23 cellular contexts compared by ENCODE assay signal in the genomic region with DNA sequence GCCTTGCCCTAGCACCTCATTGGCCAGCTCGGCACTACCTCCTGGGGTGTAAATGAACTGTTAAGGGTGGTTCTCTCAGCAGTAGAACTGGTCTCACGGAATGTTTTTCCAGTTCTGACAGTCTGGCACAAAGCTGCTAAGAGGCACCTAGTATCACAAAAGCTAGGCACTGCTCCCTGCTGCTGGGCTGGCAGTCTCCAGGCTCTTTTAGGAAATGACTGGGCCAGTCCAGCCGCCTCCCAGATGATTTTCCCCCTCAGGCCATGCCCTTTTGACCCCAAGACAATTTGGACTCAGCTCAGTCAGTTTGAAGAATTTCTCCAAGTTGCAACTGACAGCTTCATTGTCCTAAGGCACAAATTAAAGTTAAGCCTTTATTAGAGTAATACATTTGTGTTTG. TPM values are rescaled to one million over a fixed set of nuclear protein-coding genes. Genes with fewer than 3 reads are reported as not detected.
DNase-seq lines count a peak whose midpoint lies in the region; ATAC-seq and TF ChIP-seq lines count a peak whose summit lies in the region.
"Had no signal": no experiment of that assay in that cellular context is flagged by ENCODE, and none has a peak within 500 bp of the region (broad histone marks: within the 10 kb centered on the region; RNA-seq: fewer than 3 reads in every experiment).

No MANE protein-coding gene starts in this region.

- H3K27ac Mint-ChIP-seq in WTC11 (no peak overlapping the region), T-cell (no peak overlapping the region)
- H3K27ac Mint-ChIP-seq: activated B cell treated with CpG ODN at 0.5 μM for 24 hours; activated CD4-positive, alpha-beta memory T cell treated with anti-CD3 and anti-CD28 coated beads, Interleukin-2, amount 10 ng/mL, durations not matched to agents 7 days and 5 days; CD8-positive, alpha-beta memory T cell; effector memory CD8-positive, alpha-beta T cell had no signal

- H3K27me3 ChIP-seq in smooth muscle cell (ENCODE audit: low read depth): no peaks in the 10 kb centered on the region
- H3K27me3 ChIP-seq: hepatocyte, thyroid gland had no signal

- no peaks in the 10 kb centered on the region for H4K20me1 ChIP-seq in smooth muscle cell (ENCODE audit: low read depth)

- ATAC-seq in WTC11: peak; percentile 50
- ATAC-seq in T-cell (replicated peaks in 1 of 4): no peak
- ATAC-seq: effector memory CD8-positive, alpha-beta T cell had no signal

- H3K27ac ChIP-seq in smooth muscle cell (ENCODE audit: low read depth): peak overlapping the region; percentile 40
- H3K27ac ChIP-seq: hepatocyte, thyroid gland had no signal

- no peak overlapping the region for H2AFZ ChIP-seq in smooth muscle cell (ENCODE audit: low read depth)
- H2AFZ ChIP-seq: hepatocyte had no signal

- peaks cover 5% of the 10 kb centered on the region for H3K9me3 ChIP-seq in smooth muscle cell (replicated peaks; ENCODE audit: low read depth)
- H3K9me3 ChIP-seq: thyroid gland had no signal

- 49% methylated on average over 3 of the region's 3 CpGs for WGBS in smooth muscle cell (ENCODE audit: low lambda C conversion rate)

- H3K4me1 Mint-ChIP-seq in WTC11: peaks cover 21% of the 10 kb centered on the region
- H3K4me1 Mint-ChIP-seq in T-cell: no peaks in the 10 kb centered on the region
- H3K4me1 Mint-ChIP-seq: activated B cell treated with CpG ODN at 0.5 μM for 24 hours; activated CD4-positive, alpha-beta memory T cell treated with anti-CD3 and anti-CD28 coated beads, Interleukin-2, amount 10 ng/mL, durations not matched to agents 7 days and 5 days; CD8-positive, alpha-beta memory T cell had no signal

- no peak overlapping the region for H3K4me2 ChIP-seq in smooth muscle cell
- H3K4me2 ChIP-seq: hepatocyte had no signal

- H3K36me3 ChIP-seq in smooth muscle cell (ENCODE audit: low read depth): no peaks in the 10 kb centered on the region
- H3K36me3 ChIP-seq: thyroid gland had no signal

- no peak overlapping the region for H3K4me3 Mint-ChIP-seq in WTC11
- H3K4me3 Mint-ChIP-seq in T-cell: no peak overlapping the region
- H3K4me3 Mint-ChIP-seq: activated B cell treated with CpG ODN at 0.5 μM for 24 hours; activated CD4-positive, alpha-beta memory T cell treated with anti-CD3 and anti-CD28 coated beads, Interleukin-2, amount 10 ng/mL, durations not matched to agents 7 days and 5 days; CD8-positive, alpha-beta memory T cell; effector memory CD8-positive, alpha-beta T cell had no signal

- POLR2A ChIA-PET in HEK293T (lab: Yijun Ruan, JAX): no interaction called here
- POLR2A ChIA-PET in WTC11 (lab: Charles Lee): no interaction called here
- POLR2A ChIA-PET in T-cell (lab: Charles Lee): no interaction called here

- TF ChIP-seq CTCF in WTC11 (IDR thresholded peaks at IDR 0.05) (no peak), smooth muscle cell (IDR thresholded peaks at IDR 0.05; ENCODE audit: borderline replicate concordance, insufficient read depth, poor library complexity, severe bottlenecking) (no peak)

- H3K9me3 Mint-ChIP-seq in WTC11 (no peaks in the 10 kb centered on the region), T-cell (no peaks in the 10 kb centered on the region)
- H3K9me3 Mint-ChIP-seq: activated B cell treated with CpG ODN at 0.5 μM for 24 hours; activated CD4-positive, alpha-beta memory T cell treated with anti-CD3 and anti-CD28 coated beads, Interleukin-2, amount 10 ng/mL, durations not matched to agents 7 days and 5 days; CD8-positive, alpha-beta memory T cell; effector memory CD8-positive, alpha-beta T cell had no signal

- H3K27me3 Mint-ChIP-seq in WTC11 (ENCODE audit: low read depth) (peaks cover 4% of the 10 kb centered on the region), T-cell (peaks cover 0 to 22% of the 10 kb centered on the region in 2 donors)
- H3K27me3 Mint-ChIP-seq: activated B cell treated with CpG ODN at 0.5 μM for 24 hours; activated CD4-positive, alpha-beta memory T cell treated with anti-CD3 and anti-CD28 coated beads, Interleukin-2, amount 10 ng/mL, durations not matched to agents 7 days and 5 days; effector memory CD8-positive, alpha-beta T cell had no signal

- DNase-seq in HEK293T (ENCODE audit: extremely low spot score): no peak
- no peak for DNase-seq in WTC11 (ENCODE audit: low spot score)
- peak; percentile 16 for DNase-seq in iPS-NIHi11 (ENCODE audit: low spot score)
- DNase-seq in smooth muscle cell (lab: John Stamatoyannopoulos, UW; ENCODE audit: unreplicated experiment): no peak
- no peak for DNase-seq in NCI-H1436 (lab: John Stamatoyannopoulos, UW)
- no peak for DNase-seq in midbrain (lab: John Stamatoyannopoulos, UW)
- no peak for DNase-seq in dedifferentiated amniotic fluid mesenchymal stem cell (ENCODE audit: extremely low spot score)
- DNase-seq in T-cell: no peak
- DNase-seq: activated B cell treated with CpG ODN at 0.5 μM for 24 hours; activated CD4-positive, alpha-beta memory T cell treated with anti-CD3 and anti-CD28 coated beads, Interleukin-2, amount 10 ng/mL, durations not matched to agents 7 days and 5 days; activated naive CD4-positive, alpha-beta T cell treated with Interleukin-2 at 50 U/mL for 16 hours; activated T-cell treated with anti-CD3 and anti-CD28 coated beads, Interleukin-2, amount 50 U/mL, for 1 hour; anterior cingulate cortex; CD8-positive, alpha-beta memory T cell; DND-41; effector memory CD8-positive, alpha-beta T cell; Kasumi-1; kidney; NCI-H774; thyroid gland had no signal

- H3K4me1 ChIP-seq in smooth muscle cell (ENCODE audit: low read depth): no peaks in the 10 kb centered on the region
- H3K4me1 ChIP-seq: thyroid gland had no signal

- no peaks in the 10 kb centered on the region for H3K79me2 ChIP-seq in smooth muscle cell (ENCODE audit: low read depth)
- H3K79me2 ChIP-seq: hepatocyte had no signal

- no peak overlapping the region for H3K9ac ChIP-seq in smooth muscle cell (ENCODE audit: low read depth)

- H3K4me3 ChIP-seq in smooth muscle cell: no peak overlapping the region
- H3K4me3 ChIP-seq: hepatocyte, thyroid gland had no signal

- CTCF ChIA-PET in HEK293T (lab: Yijun Ruan, JAX) (interaction anchor here (0.5 kb wide), 1 partner anchor 884 kb away, joined by 3 read pairs; no protein-coding TSS in a partner anchor), WTC11 (lab: Charles Lee) (interaction anchor here (1.4 kb wide), 1 partner anchor 28 kb away, joined by 5 read pairs; no protein-coding TSS in a partner anchor), T-cell (lab: Charles Lee) (no interaction called here)

- no peaks in the 10 kb centered on the region for H3K36me3 Mint-ChIP-seq in WTC11
- H3K36me3 Mint-ChIP-seq in T-cell: no peaks in the 10 kb centered on the region
- H3K36me3 Mint-ChIP-seq: CD8-positive, alpha-beta memory T cell had no signal

- H3F3A ChIP-seq in smooth muscle cell (ENCODE audit: low read depth): no peaks in the 10 kb centered on the region

TF ChIP-seq in HEK293T, 16 proteins besides CTCF, POLR2A, EP300 and RAD21:
- TF ChIP-seq FOXK2 (IDR thresholded peaks at IDR 0.05): no peak
- TF ChIP-seq, protein P1, sequence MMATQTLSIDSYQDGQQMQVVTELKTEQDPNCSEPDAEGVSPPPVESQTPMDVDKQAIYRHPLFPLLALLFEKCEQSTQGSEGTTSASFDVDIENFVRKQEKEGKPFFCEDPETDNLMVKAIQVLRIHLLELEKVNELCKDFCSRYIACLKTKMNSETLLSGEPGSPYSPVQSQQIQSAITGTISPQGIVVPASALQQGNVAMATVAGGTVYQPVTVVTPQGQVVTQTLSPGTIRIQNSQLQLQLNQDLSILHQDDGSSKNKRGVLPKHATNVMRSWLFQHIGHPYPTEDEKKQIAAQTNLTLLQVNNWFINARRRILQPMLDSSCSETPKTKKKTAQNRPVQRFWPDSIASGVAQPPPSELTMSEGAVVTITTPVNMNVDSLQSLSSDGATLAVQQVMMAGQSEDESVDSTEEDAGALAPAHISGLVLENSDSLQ (IDR thresholded peaks at IDR 0.05): peak; percentile 36; the same call in 1 of the 2 replicates

TF ChIP-seq in WTC11, 78 proteins besides CTCF, POLR2A, EP300 and RAD21:
- TF ChIP-seq JUN (CRISPR knock-in tag; IDR thresholded peaks at IDR 0.05): no peak
- no peak for TF ChIP-seq SMAD3 (CRISPR knock-in tag; IDR thresholded peaks at IDR 0.05; ENCODE audit: borderline replicate concordance)
- TF ChIP-seq CREM (CRISPR knock-in tag; IDR thresholded peaks at IDR 0.05): no peak

RNA-seq across cellular contexts. Expression of a gene that starts 8.0 kb away (rescaled TPM):
- total RNA-seq in WTC11 (2021) (not detected in 3 replicates), smooth muscle cell (not detected in 2 replicates), T-cell (not detected)
- not detected in 2 replicates for polyA plus RNA-seq in smooth muscle cell
- total RNA-seq: activated B cell treated with CpG ODN at 0.5 μM for 24 hours; activated CD4-positive, alpha-beta memory T cell treated with anti-CD3 and anti-CD28 coated beads, Interleukin-2, amount 10 ng/mL, durations not matched to agents 7 days and 5 days; CD8-positive, alpha-beta memory T cell; hepatocyte; OCI-LY7; T-helper 2 cell treated with Interferon-gamma antibody and Interleukin-4, amounts not matched to agents 100 ng/mL and 5 ng/mL, for 36 hours; thyroid gland had no signal
- polyA plus RNA-seq: CD8-positive, alpha-beta memory T cell; hepatocyte had no signal

Comparison
In these comparisons a context has a peak if more than half of its experiments do, and no peak if none do; other contexts are left out.
1. CTCF ChIA-PET loops: an anchor here in HEK293T (0.5 kb wide) and WTC11 (1.4 kb wide); none called in T-cell.